Comparison of ENCODE assay signal across 1 cellular context in the genomic region with DNA sequence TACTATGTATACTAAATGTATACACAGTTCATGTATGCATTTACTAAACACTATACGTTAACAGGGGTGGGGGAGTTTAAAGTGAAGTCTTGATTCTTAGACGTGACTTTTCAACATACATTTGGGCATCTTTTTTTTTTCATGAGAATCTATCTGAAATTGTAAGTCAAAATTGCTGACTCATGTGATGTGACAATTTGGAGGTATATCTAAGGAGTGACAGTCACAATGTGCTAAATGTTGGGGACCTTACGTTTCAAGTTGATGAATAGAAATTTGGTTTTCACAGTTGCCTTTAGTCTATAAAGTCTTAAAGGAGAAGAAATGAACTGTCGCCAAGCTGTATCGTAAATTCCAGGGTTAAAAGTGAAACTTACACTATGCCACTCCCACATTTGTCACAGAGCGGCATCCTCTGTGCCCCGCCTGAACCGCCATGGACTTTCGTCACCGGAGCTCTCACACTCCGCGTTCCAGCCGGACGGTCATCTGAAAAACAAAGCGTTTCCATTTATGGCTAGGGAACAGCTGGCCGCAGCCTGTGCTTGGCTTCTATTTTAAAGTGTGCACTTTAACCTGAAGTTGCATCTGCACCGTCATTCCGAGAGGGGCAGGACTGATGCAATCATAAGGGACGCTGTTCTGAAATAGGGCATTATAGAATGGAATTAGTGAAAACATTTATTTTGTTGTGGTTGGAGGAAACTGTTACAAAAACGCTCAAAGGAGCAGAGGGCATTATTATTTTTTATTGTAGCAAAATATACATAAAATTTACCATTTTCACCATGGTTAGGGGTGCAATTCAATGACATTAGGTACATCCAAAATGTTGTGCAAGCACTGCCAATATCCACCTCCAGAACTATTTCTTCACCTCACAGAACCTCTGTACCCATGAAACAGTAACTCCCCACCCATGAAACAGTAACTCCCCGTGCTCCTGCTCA.
A peak's percentile ranks its signal among the peaks of the same experiment; 100 is the strongest.
TF ChIP-seq lines count a peak whose summit lies in the region.

No MANE protein-coding gene starts in this region.

TF ChIP-seq in K562, 482 proteins besides CTCF, POLR2A, EP300 and RAD21 (continued from another document and continues in another):
- TF ChIP-seq, protein P1, sequence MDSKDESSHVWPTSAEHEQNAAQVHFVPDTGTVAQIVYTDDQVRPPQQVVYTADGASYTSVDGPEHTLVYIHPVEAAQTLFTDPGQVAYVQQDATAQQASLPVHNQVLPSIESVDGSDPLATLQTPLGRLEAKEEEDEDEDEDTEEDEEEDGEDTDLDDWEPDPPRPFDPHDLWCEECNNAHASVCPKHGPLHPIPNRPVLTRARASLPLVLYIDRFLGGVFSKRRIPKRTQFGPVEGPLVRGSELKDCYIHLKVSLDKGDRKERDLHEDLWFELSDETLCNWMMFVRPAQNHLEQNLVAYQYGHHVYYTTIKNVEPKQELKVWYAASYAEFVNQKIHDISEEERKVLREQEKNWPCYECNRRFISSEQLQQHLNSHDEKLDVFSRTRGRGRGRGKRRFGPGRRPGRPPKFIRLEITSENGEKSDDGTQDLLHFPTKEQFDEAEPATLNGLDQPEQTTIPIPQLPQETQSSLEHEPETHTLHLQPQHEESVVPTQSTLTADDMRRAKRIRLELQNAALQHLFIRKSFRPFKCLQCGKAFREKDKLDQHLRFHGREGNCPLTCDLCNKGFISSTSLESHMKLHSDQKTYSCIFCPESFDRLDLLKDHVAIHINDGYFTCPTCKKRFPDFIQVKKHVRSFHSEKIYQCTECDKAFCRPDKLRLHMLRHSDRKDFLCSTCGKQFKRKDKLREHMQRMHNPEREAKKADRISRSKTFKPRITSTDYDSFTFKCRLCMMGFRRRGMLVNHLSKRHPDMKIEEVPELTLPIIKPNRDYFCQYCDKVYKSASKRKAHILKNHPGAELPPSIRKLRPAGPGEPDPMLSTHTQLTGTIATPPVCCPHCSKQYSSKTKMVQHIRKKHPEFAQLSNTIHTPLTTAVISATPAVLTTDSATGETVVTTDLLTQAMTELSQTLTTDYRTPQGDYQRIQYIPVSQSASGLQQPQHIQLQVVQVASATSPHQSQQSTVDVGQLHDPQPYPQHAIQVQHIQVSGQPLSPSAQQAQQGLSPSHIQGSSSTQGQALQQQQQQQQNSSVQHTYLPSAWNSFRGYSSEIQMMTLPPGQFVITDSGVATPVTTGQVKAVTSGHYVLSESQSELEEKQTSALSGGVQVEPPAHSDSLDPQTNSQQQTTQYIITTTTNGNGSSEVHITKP (IDR thresholded peaks at IDR 0.05; ENCODE audit: partially characterized antibody) = no peak
- TF ChIP-seq DMBX1 (CRISPR knock-in tag; IDR thresholded peaks at IDR 0.05; ENCODE audit: borderline replicate concordance) = no peak
- TF ChIP-seq NR2F6 (CRISPR knock-in tag; IDR thresholded peaks at IDR 0.05) = no peak
- no peak for TF ChIP-seq ZNF785 (CRISPR knock-in tag; IDR thresholded peaks at IDR 0.05)
- TF ChIP-seq, protein P2, sequence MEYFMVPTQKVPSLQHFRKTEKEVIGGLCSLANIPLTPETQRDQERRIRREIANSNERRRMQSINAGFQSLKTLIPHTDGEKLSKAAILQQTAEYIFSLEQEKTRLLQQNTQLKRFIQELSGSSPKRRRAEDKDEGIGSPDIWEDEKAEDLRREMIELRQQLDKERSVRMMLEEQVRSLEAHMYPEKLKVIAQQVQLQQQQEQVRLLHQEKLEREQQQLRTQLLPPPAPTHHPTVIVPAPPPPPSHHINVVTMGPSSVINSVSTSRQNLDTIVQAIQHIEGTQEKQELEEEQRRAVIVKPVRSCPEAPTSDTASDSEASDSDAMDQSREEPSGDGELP (CRISPR knock-in tag; IDR thresholded peaks at IDR 0.05; ENCODE audit: borderline replicate concordance) = peak; percentile 94
- no peak for TF ChIP-seq EGR1 (conservative IDR thresholded peaks at IDR 0.05)
- peak; percentile 40; the same call in 1 of the 2 replicates for TF ChIP-seq JUND (IDR thresholded peaks at IDR 0.05; ENCODE audit: borderline replicate concordance, low read depth, low read length)
- peak; percentile 46; the same call in 2 of the 3 replicates for TF ChIP-seq JUND (tag; IDR thresholded peaks at IDR 0.05; ENCODE audit: borderline replicate concordance, low read depth, low read length)
- TF ChIP-seq PTTG1 (tag; IDR thresholded peaks at IDR 0.05; ENCODE audit: low read depth) = no peak
- TF ChIP-seq ETS2 (tag; IDR thresholded peaks at IDR 0.05; ENCODE audit: borderline replicate concordance, poor library complexity, severe bottlenecking) = no peak
- TF ChIP-seq, protein P3, sequence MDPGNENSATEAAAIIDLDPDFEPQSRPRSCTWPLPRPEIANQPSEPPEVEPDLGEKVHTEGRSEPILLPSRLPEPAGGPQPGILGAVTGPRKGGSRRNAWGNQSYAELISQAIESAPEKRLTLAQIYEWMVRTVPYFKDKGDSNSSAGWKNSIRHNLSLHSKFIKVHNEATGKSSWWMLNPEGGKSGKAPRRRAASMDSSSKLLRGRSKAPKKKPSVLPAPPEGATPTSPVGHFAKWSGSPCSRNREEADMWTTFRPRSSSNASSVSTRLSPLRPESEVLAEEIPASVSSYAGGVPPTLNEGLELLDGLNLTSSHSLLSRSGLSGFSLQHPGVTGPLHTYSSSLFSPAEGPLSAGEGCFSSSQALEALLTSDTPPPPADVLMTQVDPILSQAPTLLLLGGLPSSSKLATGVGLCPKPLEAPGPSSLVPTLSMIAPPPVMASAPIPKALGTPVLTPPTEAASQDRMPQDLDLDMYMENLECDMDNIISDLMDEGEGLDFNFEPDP (CRISPR knock-in tag; IDR thresholded peaks at IDR 0.05) = no peak
- TF ChIP-seq, protein P4, sequence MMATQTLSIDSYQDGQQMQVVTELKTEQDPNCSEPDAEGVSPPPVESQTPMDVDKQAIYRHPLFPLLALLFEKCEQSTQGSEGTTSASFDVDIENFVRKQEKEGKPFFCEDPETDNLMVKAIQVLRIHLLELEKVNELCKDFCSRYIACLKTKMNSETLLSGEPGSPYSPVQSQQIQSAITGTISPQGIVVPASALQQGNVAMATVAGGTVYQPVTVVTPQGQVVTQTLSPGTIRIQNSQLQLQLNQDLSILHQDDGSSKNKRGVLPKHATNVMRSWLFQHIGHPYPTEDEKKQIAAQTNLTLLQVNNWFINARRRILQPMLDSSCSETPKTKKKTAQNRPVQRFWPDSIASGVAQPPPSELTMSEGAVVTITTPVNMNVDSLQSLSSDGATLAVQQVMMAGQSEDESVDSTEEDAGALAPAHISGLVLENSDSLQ (IDR thresholded peaks at IDR 0.05) = peak; percentile 70
- TF ChIP-seq KDM5B (IDR thresholded peaks at IDR 0.05; ENCODE audit: insufficient replicate concordance, low read depth, low read length) = no peak
- TF ChIP-seq TCF7L2 (IDR thresholded peaks at IDR 0.05; ENCODE audit: low read depth, low read length) = no peak
- no peak for TF ChIP-seq ZBED1 (IDR thresholded peaks at IDR 0.05)
- peak; percentile 15 for TF ChIP-seq TBP (optimal IDR thresholded peaks at IDR 0.05; ENCODE audit: low read depth, low read length)
- TF ChIP-seq, protein P5, sequence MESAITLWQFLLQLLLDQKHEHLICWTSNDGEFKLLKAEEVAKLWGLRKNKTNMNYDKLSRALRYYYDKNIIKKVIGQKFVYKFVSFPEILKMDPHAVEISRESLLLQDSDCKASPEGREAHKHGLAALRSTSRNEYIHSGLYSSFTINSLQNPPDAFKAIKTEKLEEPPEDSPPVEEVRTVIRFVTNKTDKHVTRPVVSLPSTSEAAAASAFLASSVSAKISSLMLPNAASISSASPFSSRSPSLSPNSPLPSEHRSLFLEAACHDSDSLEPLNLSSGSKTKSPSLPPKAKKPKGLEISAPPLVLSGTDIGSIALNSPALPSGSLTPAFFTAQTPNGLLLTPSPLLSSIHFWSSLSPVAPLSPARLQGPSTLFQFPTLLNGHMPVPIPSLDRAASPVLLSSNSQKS (CRISPR knock-in tag; IDR thresholded peaks at IDR 0.05) = no peak
- TF ChIP-seq, protein P6, sequence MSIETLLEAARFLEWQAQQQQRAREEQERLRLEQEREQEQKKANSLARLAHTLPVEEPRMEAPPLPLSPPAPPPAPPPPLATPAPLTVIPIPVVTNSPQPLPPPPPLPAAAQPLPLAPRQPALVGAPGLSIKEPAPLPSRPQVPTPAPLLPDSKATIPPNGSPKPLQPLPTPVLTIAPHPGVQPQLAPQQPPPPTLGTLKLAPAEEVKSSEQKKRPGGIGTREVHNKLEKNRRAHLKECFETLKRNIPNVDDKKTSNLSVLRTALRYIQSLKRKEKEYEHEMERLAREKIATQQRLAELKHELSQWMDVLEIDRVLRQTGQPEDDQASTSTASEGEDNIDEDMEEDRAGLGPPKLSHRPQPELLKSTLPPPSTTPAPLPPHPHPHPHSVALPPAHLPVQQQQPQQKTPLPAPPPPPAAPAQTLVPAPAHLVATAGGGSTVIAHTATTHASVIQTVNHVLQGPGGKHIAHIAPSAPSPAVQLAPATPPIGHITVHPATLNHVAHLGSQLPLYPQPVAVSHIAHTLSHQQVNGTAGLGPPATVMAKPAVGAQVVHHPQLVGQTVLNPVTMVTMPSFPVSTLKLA (conservative IDR thresholded peaks at IDR 0.05) = 0 out of 4 replicates have a peak, but pooled peaks of 1 of the 2 experiments have one; percentile 32
- TF ChIP-seq KDM4B (IDR thresholded peaks at IDR 0.05; ENCODE audit: borderline replicate concordance in 2 of 2, low read depth in 1 of 2) = peak in 1 of 2 experiments; percentile 38; a peak in 1 of 4 replicates
- TF ChIP-seq, protein P7, sequence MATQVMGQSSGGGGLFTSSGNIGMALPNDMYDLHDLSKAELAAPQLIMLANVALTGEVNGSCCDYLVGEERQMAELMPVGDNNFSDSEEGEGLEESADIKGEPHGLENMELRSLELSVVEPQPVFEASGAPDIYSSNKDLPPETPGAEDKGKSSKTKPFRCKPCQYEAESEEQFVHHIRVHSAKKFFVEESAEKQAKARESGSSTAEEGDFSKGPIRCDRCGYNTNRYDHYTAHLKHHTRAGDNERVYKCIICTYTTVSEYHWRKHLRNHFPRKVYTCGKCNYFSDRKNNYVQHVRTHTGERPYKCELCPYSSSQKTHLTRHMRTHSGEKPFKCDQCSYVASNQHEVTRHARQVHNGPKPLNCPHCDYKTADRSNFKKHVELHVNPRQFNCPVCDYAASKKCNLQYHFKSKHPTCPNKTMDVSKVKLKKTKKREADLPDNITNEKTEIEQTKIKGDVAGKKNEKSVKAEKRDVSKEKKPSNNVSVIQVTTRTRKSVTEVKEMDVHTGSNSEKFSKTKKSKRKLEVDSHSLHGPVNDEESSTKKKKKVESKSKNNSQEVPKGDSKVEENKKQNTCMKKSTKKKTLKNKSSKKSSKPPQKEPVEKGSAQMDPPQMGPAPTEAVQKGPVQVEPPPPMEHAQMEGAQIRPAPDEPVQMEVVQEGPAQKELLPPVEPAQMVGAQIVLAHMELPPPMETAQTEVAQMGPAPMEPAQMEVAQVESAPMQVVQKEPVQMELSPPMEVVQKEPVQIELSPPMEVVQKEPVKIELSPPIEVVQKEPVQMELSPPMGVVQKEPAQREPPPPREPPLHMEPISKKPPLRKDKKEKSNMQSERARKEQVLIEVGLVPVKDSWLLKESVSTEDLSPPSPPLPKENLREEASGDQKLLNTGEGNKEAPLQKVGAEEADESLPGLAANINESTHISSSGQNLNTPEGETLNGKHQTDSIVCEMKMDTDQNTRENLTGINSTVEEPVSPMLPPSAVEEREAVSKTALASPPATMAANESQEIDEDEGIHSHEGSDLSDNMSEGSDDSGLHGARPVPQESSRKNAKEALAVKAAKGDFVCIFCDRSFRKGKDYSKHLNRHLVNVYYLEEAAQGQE (CRISPR knock-in tag; IDR thresholded peaks at IDR 0.05; ENCODE audit: low read depth) = no peak
- TF ChIP-seq NFE2L1 (tag; IDR thresholded peaks at IDR 0.05; ENCODE audit: borderline replicate concordance, low read depth) = peak; percentile 91
- TF ChIP-seq PRMT5 (CRISPR knock-in tag; IDR thresholded peaks at IDR 0.05) = no peak
- TF ChIP-seq, protein P8, sequence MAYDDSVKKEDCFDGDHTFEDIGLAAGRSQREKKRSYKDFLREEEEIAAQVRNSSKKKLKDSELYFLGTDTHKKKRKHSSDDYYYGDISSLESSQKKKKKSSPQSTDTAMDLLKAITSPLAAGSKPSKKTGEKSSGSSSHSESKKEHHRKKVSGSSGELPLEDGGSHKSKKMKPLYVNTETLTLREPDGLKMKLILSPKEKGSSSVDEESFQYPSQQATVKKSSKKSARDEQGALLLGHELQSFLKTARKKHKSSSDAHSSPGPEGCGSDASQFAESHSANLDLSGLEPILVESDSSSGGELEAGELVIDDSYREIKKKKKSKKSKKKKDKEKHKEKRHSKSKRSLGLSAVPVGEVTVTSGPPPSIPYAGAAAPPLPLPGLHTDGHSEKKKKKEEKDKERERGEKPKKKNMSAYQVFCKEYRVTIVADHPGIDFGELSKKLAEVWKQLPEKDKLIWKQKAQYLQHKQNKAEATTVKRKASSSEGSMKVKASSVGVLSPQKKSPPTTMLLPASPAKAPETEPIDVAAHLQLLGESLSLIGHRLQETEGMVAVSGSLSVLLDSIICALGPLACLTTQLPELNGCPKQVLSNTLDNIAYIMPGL (CRISPR knock-in tag; IDR thresholded peaks at IDR 0.05) = no peak
- TF ChIP-seq TAF1 (IDR thresholded peaks at IDR 0.05; ENCODE audit: control insufficient read depth, extremely low read depth, insufficient read depth, low read length, severe bottlenecking) = no peak
- no peak for TF ChIP-seq PHB2 (IDR thresholded peaks at IDR 0.05; ENCODE audit: low read depth)
- no peak for TF ChIP-seq STAG1 (CRISPR knock-in tag; IDR thresholded peaks at IDR 0.05; ENCODE audit: borderline replicate concordance)
- no peak for TF ChIP-seq FOXM1 (IDR thresholded peaks at IDR 0.05; ENCODE audit: low read depth)
- no peak for TF ChIP-seq FOXM1 (CRISPR knock-in tag; IDR thresholded peaks at IDR 0.05; ENCODE audit: low read depth)
- TF ChIP-seq ZKSCAN8 (CRISPR knock-in tag; IDR thresholded peaks at IDR 0.05) = no peak
- TF ChIP-seq, protein P9, sequence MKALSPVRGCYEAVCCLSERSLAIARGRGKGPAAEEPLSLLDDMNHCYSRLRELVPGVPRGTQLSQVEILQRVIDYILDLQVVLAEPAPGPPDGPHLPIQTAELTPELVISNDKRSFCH (CRISPR knock-in tag; IDR thresholded peaks at IDR 0.05) = no peak
- TF ChIP-seq, protein P9 (tag; IDR thresholded peaks at IDR 0.05) = no peak
- TF ChIP-seq, protein P10, sequence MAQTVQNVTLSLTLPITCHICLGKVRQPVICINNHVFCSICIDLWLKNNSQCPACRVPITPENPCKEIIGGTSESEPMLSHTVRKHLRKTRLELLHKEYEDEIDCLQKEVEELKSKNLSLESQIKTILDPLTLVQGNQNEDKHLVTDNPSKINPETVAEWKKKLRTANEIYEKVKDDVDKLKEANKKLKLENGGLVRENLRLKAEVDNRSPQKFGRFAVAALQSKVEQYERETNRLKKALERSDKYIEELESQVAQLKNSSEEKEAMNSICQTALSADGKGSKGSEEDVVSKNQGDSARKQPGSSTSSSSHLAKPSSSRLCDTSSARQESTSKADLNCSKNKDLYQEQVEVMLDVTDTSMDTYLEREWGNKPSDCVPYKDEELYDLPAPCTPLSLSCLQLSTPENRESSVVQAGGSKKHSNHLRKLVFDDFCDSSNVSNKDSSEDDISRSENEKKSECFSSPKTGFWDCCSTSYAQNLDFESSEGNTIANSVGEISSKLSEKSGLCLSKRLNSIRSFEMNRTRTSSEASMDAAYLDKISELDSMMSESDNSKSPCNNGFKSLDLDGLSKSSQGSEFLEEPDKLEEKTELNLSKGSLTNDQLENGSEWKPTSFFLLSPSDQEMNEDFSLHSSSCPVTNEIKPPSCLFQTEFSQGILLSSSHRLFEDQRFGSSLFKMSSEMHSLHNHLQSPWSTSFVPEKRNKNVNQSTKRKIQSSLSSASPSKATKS (CRISPR knock-in tag; IDR thresholded peaks at IDR 0.05) = no peak
- TF ChIP-seq RNF2 (IDR thresholded peaks at IDR 0.05) = peak; percentile 51; the same call in 1 of the 2 replicates
- TF ChIP-seq ZNF217 (CRISPR knock-in tag; IDR thresholded peaks at IDR 0.05) = no peak
- TF ChIP-seq ESRRB (CRISPR knock-in tag; IDR thresholded peaks at IDR 0.05; ENCODE audit: borderline replicate concordance) = no peak
